Comparison of ENCODE assay signal across 20 cellular contexts in genomic region chr15:75782926-75783325, GRCh38.
A peak's percentile ranks its signal among the peaks of the same experiment; 100 is the strongest.
DNase-seq lines count a peak whose midpoint lies in the region; ATAC-seq and TF ChIP-seq lines count a peak whose summit lies in the region.
"Had no signal": no experiment of that assay in that cellular context is flagged by ENCODE, and none has a peak within 500 bp of the region (broad histone marks: within the 10 kb centered on the region; RNA-seq: fewer than 3 reads in every experiment).

No MANE protein-coding gene starts in this region.

- no peak overlapping the region for H3K27ac Mint-ChIP-seq in endodermal cell
- H3K27ac Mint-ChIP-seq in neural progenitor cell: peak overlapping the region; percentile 44
- H3K27ac Mint-ChIP-seq in natural killer cell: no peak overlapping the region
- H3K27ac Mint-ChIP-seq: CD4-positive, CD25-positive, alpha-beta regulatory T cell; CD8-positive, alpha-beta memory T cell had no signal

- no peaks in the 10 kb centered on the region for H3K9me3 Mint-ChIP-seq in endodermal cell
- H3K9me3 Mint-ChIP-seq in neural progenitor cell: no peaks in the 10 kb centered on the region
- H3K9me3 Mint-ChIP-seq in natural killer cell: no peaks in the 10 kb centered on the region
- H3K9me3 Mint-ChIP-seq: CD8-positive, alpha-beta memory T cell had no signal

- intact Hi-C loops in natural killer cell (cut with micrococcal nuclease): no loop called here

- H3K4me2 ChIP-seq in neural progenitor cell: no peak overlapping the region

- H3K4me1 Mint-ChIP-seq in endodermal cell (no peaks in the 10 kb centered on the region), neural progenitor cell (peaks cover 10% of the 10 kb centered on the region), natural killer cell (no peaks in the 10 kb centered on the region)
- H3K4me1 Mint-ChIP-seq: CD4-positive, CD25-positive, alpha-beta regulatory T cell had no signal

- no peak overlapping the region for H2AFZ ChIP-seq in neural progenitor cell (replicated peaks)
- H2AFZ ChIP-seq: GM23248 had no signal

- H3K36me3 ChIP-seq in endodermal cell (ENCODE audit: control insufficient read depth, insufficient read depth, low read length) (no peaks in the 10 kb centered on the region), neural progenitor cell (no peaks in the 10 kb centered on the region)
- H3K36me3 ChIP-seq: BE2C had no signal

- no peaks in the 10 kb centered on the region for H3K9me3 ChIP-seq in endodermal cell (ENCODE audit: control insufficient read depth, low read length)
- no peaks in the 10 kb centered on the region for H3K9me3 ChIP-seq in neural progenitor cell (ENCODE audit: low read depth)
- H3K9me3 ChIP-seq: BE2C had no signal

- H3K36me3 Mint-ChIP-seq in endodermal cell (ENCODE audit: low read depth): no peaks in the 10 kb centered on the region
- H3K36me3 Mint-ChIP-seq in neural progenitor cell: no peaks in the 10 kb centered on the region
- no peaks in the 10 kb centered on the region for H3K36me3 Mint-ChIP-seq in natural killer cell
- H3K36me3 Mint-ChIP-seq: CD4-positive, CD25-positive, alpha-beta regulatory T cell; CD8-positive, alpha-beta memory T cell had no signal

- H3K9ac ChIP-seq in endodermal cell (ENCODE audit: extremely low read depth, low read length, poor library complexity, severe bottlenecking) (no peak overlapping the region), neural progenitor cell (no peak overlapping the region)
- H3K9ac ChIP-seq: GM23248 had no signal

- H3K79me2 ChIP-seq in neural progenitor cell (ENCODE audit: low read depth): no peaks in the 10 kb centered on the region

- H3K27me3 ChIP-seq in endodermal cell (ENCODE audit: control insufficient read depth, insufficient read depth, low read length, poor library complexity, severe bottlenecking): no peaks in the 10 kb centered on the region
- H3K27me3 ChIP-seq in neural progenitor cell: peaks cover 18% of the 10 kb centered on the region
- H3K27me3 ChIP-seq: BE2C had no signal

- TF ChIP-seq CTCF in endodermal cell (conservative IDR thresholded peaks at IDR 0.05): no peak
- no peak for TF ChIP-seq CTCF in neural progenitor cell (IDR thresholded peaks at IDR 0.05)
- TF ChIP-seq CTCF in natural killer cell (IDR thresholded peaks at IDR 0.05): no peak

- H3K4me3 ChIP-seq in endodermal cell (ENCODE audit: low read length) (no peak overlapping the region), neural progenitor cell (no peak overlapping the region)
- H3K4me3 ChIP-seq: GM12878, GM23248 had no signal

- no peaks in the 10 kb centered on the region for H3K4me1 ChIP-seq in endodermal cell (ENCODE audit: control insufficient read depth, insufficient read depth, low read length)
- H3K4me1 ChIP-seq in neural progenitor cell: no peaks in the 10 kb centered on the region
- H3K4me1 ChIP-seq: BE2C had no signal

- H4K20me1 ChIP-seq in neural progenitor cell (ENCODE audit: low read depth): no peaks in the 10 kb centered on the region

- peak; percentile 50 for DNase-seq in activated effector memory CD4-positive, alpha-beta T cell treated with anti-CD3 and anti-CD28 coated beads, Interleukin-2, amount 50 U/mL, for 16 hours
- DNase-seq in activated effector memory CD4-positive, alpha-beta T cell treated with Interleukin-2 at 50 U/mL for 16 hours: no peak
- DNase-seq in endodermal cell (peak; percentile 44), neural progenitor cell (ENCODE audit: low spot score) (no peak), ureter (ENCODE audit: low spot score) (peak; percentile 7), NCI-H510A treated with DMSO at 0.1 percent for 48 hours (lab: John Stamatoyannopoulos, UW) (no peak), natural killer cell (no peak)
- DNase-seq: ACHN; BE2C; C1 segment of cervical spinal cord; CD4-positive, CD25-positive, alpha-beta regulatory T cell; CD8-positive, alpha-beta memory T cell; COR-L47; DMS 273 treated with DMSO at 0.1 percent for 48 hours; DMS53; DND-41; EL; GM23248; HCEC 1CT had no signal

- 86 to 88% methylated on average over 7 to 11 of the region's 11 CpGs for WGBS in endodermal cell (ENCODE audit: insufficient coverage in 1 of 2, insufficient read length in 1 of 2), 2 experiments

- ATAC-seq in natural killer cell: no peak
- ATAC-seq: GM12878 had no signal

- peaks cover 53% of the 10 kb centered on the region for H3K27me3 Mint-ChIP-seq in endodermal cell (ENCODE audit: insufficient read depth)
- H3K27me3 Mint-ChIP-seq in neural progenitor cell (ENCODE audit: insufficient read depth, low read depth): peaks cover 5% of the 10 kb centered on the region
- peaks cover 59 to 69% of the 10 kb centered on the region in 2 donors for H3K27me3 Mint-ChIP-seq in natural killer cell (ENCODE audit: low read depth in 2 of 2)

- no peak overlapping the region for H3K27ac ChIP-seq in endodermal cell (ENCODE audit: low read depth, low read length)
- H3K27ac ChIP-seq in neural progenitor cell: no peak overlapping the region
- H3K27ac ChIP-seq: GM23248 had no signal

- no peak overlapping the region for H3K4me3 Mint-ChIP-seq in endodermal cell
- no peak overlapping the region for H3K4me3 Mint-ChIP-seq in neural progenitor cell
- no peak overlapping the region for H3K4me3 Mint-ChIP-seq in natural killer cell
- H3K4me3 Mint-ChIP-seq: CD4-positive, CD25-positive, alpha-beta regulatory T cell; CD8-positive, alpha-beta memory T cell had no signal

- no peaks in the 10 kb centered on the region for H3F3A ChIP-seq in neural progenitor cell (ENCODE audit: low read depth)

Comparison
In these comparisons a context has a peak if more than half of its experiments do, and no peak if none do; other contexts are left out.
1. DNase-seq: peak in activated effector memory CD4-positive, alpha-beta T cell treated with anti-CD3 and anti-CD28 coated beads, Interleukin-2, amount 50 U/mL, for 16 hours (single experiment), endodermal cell (single experiment) and ureter (single experiment); none in activated effector memory CD4-positive, alpha-beta T cell treated with Interleukin-2 at 50 U/mL for 16 hours (single experiment), neural progenitor cell (single experiment), NCI-H510A treated with DMSO at 0.1 percent for 48 hours (single experiment) and natural killer cell (single experiment).